In the genomic region with DNA sequence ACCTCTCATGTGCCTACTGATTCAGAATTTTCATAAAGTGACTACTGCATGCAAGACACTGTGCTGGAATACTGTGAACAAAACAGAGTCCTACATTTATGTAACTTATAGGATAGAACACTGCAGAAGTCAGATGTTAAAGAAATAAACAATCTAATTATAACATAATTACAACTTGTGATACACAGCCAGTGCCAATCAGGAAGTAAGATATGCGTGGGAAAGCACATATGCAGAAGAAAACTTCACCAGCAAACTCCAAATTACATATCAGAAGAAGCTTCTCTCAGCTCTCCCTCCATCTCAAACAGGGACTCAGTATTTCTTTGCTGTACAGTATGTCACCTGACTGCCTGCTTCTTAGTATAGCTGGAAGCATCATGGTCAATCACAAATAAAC, we compare ENCODE assay signal across 18 cellular contexts. TPM values are rescaled to one million over a fixed set of nuclear protein-coding genes. Genes with fewer than 3 reads are reported as not detected.
A peak's percentile ranks its signal among the peaks of the same experiment; 100 is the strongest.
DNase-seq lines count a peak whose midpoint lies in the region; ATAC-seq and TF ChIP-seq lines count a peak whose summit lies in the region.
"Had no signal": no experiment of that assay in that cellular context is flagged by ENCODE, and none has a peak within 500 bp of the region (broad histone marks: within the 10 kb centered on the region; RNA-seq: fewer than 3 reads in every experiment).

No MANE protein-coding gene starts in this region.

- H3K4me1 ChIP-seq in BLaER1 treated with 17β-estradiol and CSF1 and Interleukin-3, amounts not matched to agents 10 nM and 100 nM, result peaks cover 26 to 49% (median 41%) of the 10 kb centered on the region in 10 experiments
- H3K4me1 ChIP-seq in GM23338 (ENCODE audit: insufficient read depth), result peaks cover 36% of the 10 kb centered on the region
- H3K4me1 ChIP-seq in mucosa of descending colon (ENCODE audit: low read depth), result peaks cover 10% of the 10 kb centered on the region
- H3K4me1 ChIP-seq: BE2C had no signal

- TF ChIP-seq CTCF in GM23338 (conservative IDR thresholded peaks at IDR 0.05; ENCODE audit: low read depth in 2 of 2), result no peak
- no peak for TF ChIP-seq CTCF in VCaP (conservative IDR thresholded peaks at IDR 0.05)
- no peak for TF ChIP-seq CTCF in mucosa of descending colon (IDR thresholded peaks at IDR 0.05)
- TF ChIP-seq CTCF in CD4-positive, alpha-beta T cell (IDR thresholded peaks at IDR 0.05), result no peak

- no peaks in the 10 kb centered on the region for H3K36me3 Mint-ChIP-seq in GM23338 (ENCODE audit: low read depth)
- H3K36me3 Mint-ChIP-seq in CD4-positive, alpha-beta T cell (ENCODE audit: low read depth), result no peaks in the 10 kb centered on the region
- H3K36me3 Mint-ChIP-seq: IgD-negative memory B cell had no signal

- H3K27me3 Mint-ChIP-seq in GM23338 (ENCODE audit: insufficient read depth, low read depth, poor library complexity), result peaks cover 8% of the 10 kb centered on the region
- H3K27me3 Mint-ChIP-seq in CD4-positive, alpha-beta T cell, result no peaks in the 10 kb centered on the region

- peak overlapping the region in 3 of 11 experiments; percentile 32 to 35 (median 33); a peak in 2 of 22 replicates for H3K27ac ChIP-seq in BLaER1 treated with 17β-estradiol and CSF1 and Interleukin-3, amounts not matched to agents 10 nM and 100 nM
- H3K27ac ChIP-seq in GM23338 (ENCODE audit: low read depth) (0 out of 2 replicates have a peak overlapping the region, but pooled peaks have one; percentile 50), VCaP (peak overlapping the region; percentile 5; the same call in 1 of the 2 replicates)
- H3K27ac ChIP-seq in CD4-positive, alpha-beta T cell (ENCODE audit: low read depth, low read length), result no peak overlapping the region
- H3K27ac ChIP-seq: HL-60 had no signal

- no peaks in the 10 kb centered on the region for H3K27me3 ChIP-seq in BLaER1 treated with 17β-estradiol and CSF1 and Interleukin-3, amounts not matched to agents 10 nM and 100 nM
- H3K27me3 ChIP-seq in GM23338 (ENCODE audit: insufficient read depth), result no peaks in the 10 kb centered on the region
- H3K27me3 ChIP-seq in CD4-positive, alpha-beta T cell (ENCODE audit: control insufficient read depth, insufficient read depth, low read length), result no peaks in the 10 kb centered on the region
- H3K27me3 ChIP-seq: BE2C had no signal

- peaks cover 0 to 4% (median 0%) of the 10 kb centered on the region in 11 experiments; a peak in 1 of 22 replicates for H4K20me1 ChIP-seq in BLaER1 treated with 17β-estradiol and CSF1 and Interleukin-3, amounts not matched to agents 10 nM and 100 nM
- H4K20me1 ChIP-seq in GM23338 (replicated peaks; ENCODE audit: insufficient read depth), result no peaks in the 10 kb centered on the region; the same call in 1 of the 2 replicates

- POLR2A ChIA-PET in CD4-positive, alpha-beta T cell (lab: Charles Lee), result no interaction called here

- CTCF ChIA-PET in CD4-positive, alpha-beta T cell (lab: Charles Lee), result no interaction called here

- H3K9me3 Mint-ChIP-seq in GM23338, result no peaks in the 10 kb centered on the region
- H3K9me3 Mint-ChIP-seq in CD4-positive, alpha-beta T cell, result no peaks in the 10 kb centered on the region
- H3K9me3 Mint-ChIP-seq: IgD-negative memory B cell had no signal

- H3K36me3 ChIP-seq in BLaER1 treated with 17β-estradiol and CSF1 and Interleukin-3, amounts not matched to agents 10 nM and 100 nM, result no peaks in the 10 kb centered on the region
- H3K36me3 ChIP-seq in GM23338 (ENCODE audit: insufficient read depth), result no peaks in the 10 kb centered on the region
- no peaks in the 10 kb centered on the region for H3K36me3 ChIP-seq in mucosa of descending colon (ENCODE audit: low read depth)
- H3K36me3 ChIP-seq: BE2C had no signal

- no peaks in the 10 kb centered on the region for H3K9me3 ChIP-seq in BLaER1 treated with 17β-estradiol and CSF1 and Interleukin-3, amounts not matched to agents 10 nM and 100 nM (replicated peaks in 1 of 11)
- no peaks in the 10 kb centered on the region for H3K9me3 ChIP-seq in mucosa of descending colon
- no peaks in the 10 kb centered on the region for H3K9me3 ChIP-seq in CD4-positive, alpha-beta T cell (ENCODE audit: control insufficient read depth, low read length)
- H3K9me3 ChIP-seq: BE2C had no signal

- H3K4me3 Mint-ChIP-seq in GM23338, result no peak overlapping the region
- H3K4me3 Mint-ChIP-seq in CD4-positive, alpha-beta T cell, result no peak overlapping the region

- H3F3A ChIP-seq in GM23338 (replicated peaks; ENCODE audit: low read depth), result no peaks in the 10 kb centered on the region

- no peak overlapping the region for H3K9ac ChIP-seq in BLaER1 treated with 17β-estradiol and CSF1 and Interleukin-3, amounts not matched to agents 10 nM and 100 nM

- H3K4me2 ChIP-seq in BLaER1 treated with 17β-estradiol and CSF1 and Interleukin-3, amounts not matched to agents 10 nM and 100 nM, result peak overlapping the region; percentile 43 to 67 (median 58); a peak in 19 of 22 replicates
- H3K4me2 ChIP-seq in GM23338, result no peak overlapping the region

- peaks cover 7% of the 10 kb centered on the region for H3K9me2 ChIP-seq in GM23338 (ENCODE audit: insufficient read depth)

- H2AFZ ChIP-seq in GM23338, result no peak overlapping the region

- intact Hi-C loops in mucosa of descending colon (cut with DNase I, micrococcal nuclease), result no loop called here
- intact Hi-C loops in CD4-positive, alpha-beta T cell (cut with DNase I, micrococcal nuclease), result no loop called here

- no peak overlapping the region for H3K4me3 ChIP-seq in BLaER1 treated with 17β-estradiol and CSF1 and Interleukin-3, amounts not matched to agents 10 nM and 100 nM
- H3K4me3 ChIP-seq in GM23338, result no peak overlapping the region
- no peak overlapping the region for H3K4me3 ChIP-seq in mucosa of descending colon

- H3K4me1 Mint-ChIP-seq in GM23338, result peaks cover 32% of the 10 kb centered on the region
- H3K4me1 Mint-ChIP-seq in CD4-positive, alpha-beta T cell (ENCODE audit: low read depth), result no peaks in the 10 kb centered on the region

- H3K27ac Mint-ChIP-seq in GM23338, result no peak overlapping the region
- no peak overlapping the region for H3K27ac Mint-ChIP-seq in CD4-positive, alpha-beta T cell
- H3K27ac Mint-ChIP-seq: IgD-negative memory B cell had no signal

- no peak for DNase-seq in GM23338 (ENCODE audit: low spot score)
- no peak for DNase-seq in mucosa of descending colon
- DNase-seq in NCI-H2196 treated with DMSO at 0.1 percent for 48 hours (lab: John Stamatoyannopoulos, UW; ENCODE audit: unreplicated experiment), result no peak
- no peak for DNase-seq in CD4-positive, alpha-beta T cell
- no peak for DNase-seq in activated naive CD4-positive, alpha-beta T cell (lab: John Stamatoyannopoulos, UW)
- no peak for DNase-seq in epidermal melanocyte (ENCODE audit: insufficient read length, low spot score)
- DNase-seq: BE2C, DMS79 treated with DMSO at 0.1 percent for 48 hours, Kasumi-1, NCI-H1105 treated with DMSO at 0.1 percent for 48 hours, NCI-H1694, NCI-H2081 treated with DMSO at 0.1 percent for 48 hours, SW 1271 had no signal

- no peak for ATAC-seq in GM23338
- peak; percentile 44 for ATAC-seq in mucosa of descending colon
- ATAC-seq in CD4-positive, alpha-beta T cell (ENCODE audit: poor library complexity), result no peak
- ATAC-seq: Right ventricle myocardium inferior had no signal

- H3K79me2 ChIP-seq in GM23338 (replicated peaks; ENCODE audit: insufficient read depth), result peaks cover 99% of the 10 kb centered on the region

TF ChIP-seq in GM23338, 12 proteins besides CTCF, POLR2A, EP300 and RAD21 (continues in another document):
- TF ChIP-seq NANOG (IDR thresholded peaks at IDR 0.05; ENCODE audit: borderline replicate concordance), result no peak
- no peak for TF ChIP-seq EZH2phosphoT487 (IDR thresholded peaks at IDR 0.05; ENCODE audit: unreplicated experiment)
- no peak for TF ChIP-seq STAT1 (IDR thresholded peaks at IDR 0.05; ENCODE audit: unreplicated experiment)

RNA-seq across cellular contexts. Expression of a gene that starts 37.4 kb away (rescaled TPM):
- 143 and 175 TPM in 2 replicates for total RNA-seq in GM23338 (2014; rRNA removed; shearing (Covaris generic))
- 102 and 109 TPM in 2 replicates for polyA plus RNA-seq in GM23338 (2016; fragmentation: Nextera tagmentation; extraction: Ambion mirVana)
- total RNA-seq in mucosa of descending colon, result 100 to 1,000 TPM in 2 of 3 donors, 10 to 100 TPM in 1; 73.5 to 125 (median 116) TPM
- 10 to 100 TPM in 1 of 2 experiments, 1 to 10 TPM in 1; 6.9 to 12.6 TPM for total RNA-seq in CD4-positive, alpha-beta T cell

Comparison
In these comparisons a context has a peak if more than half of its experiments do, and no peak if none do; other contexts are left out.
1. RNA of a gene that starts 37.4 kb away (total RNA-seq): 143 to 175 TPM in GM23338 and 73.5 to 125 TPM in mucosa of descending colon; 6.9 to 12.6 TPM in CD4-positive, alpha-beta T cell; every median in the first group is over 4 times any median in the second.